8 cellular contexts compared by ENCODE assay signal in the genomic region with DNA sequence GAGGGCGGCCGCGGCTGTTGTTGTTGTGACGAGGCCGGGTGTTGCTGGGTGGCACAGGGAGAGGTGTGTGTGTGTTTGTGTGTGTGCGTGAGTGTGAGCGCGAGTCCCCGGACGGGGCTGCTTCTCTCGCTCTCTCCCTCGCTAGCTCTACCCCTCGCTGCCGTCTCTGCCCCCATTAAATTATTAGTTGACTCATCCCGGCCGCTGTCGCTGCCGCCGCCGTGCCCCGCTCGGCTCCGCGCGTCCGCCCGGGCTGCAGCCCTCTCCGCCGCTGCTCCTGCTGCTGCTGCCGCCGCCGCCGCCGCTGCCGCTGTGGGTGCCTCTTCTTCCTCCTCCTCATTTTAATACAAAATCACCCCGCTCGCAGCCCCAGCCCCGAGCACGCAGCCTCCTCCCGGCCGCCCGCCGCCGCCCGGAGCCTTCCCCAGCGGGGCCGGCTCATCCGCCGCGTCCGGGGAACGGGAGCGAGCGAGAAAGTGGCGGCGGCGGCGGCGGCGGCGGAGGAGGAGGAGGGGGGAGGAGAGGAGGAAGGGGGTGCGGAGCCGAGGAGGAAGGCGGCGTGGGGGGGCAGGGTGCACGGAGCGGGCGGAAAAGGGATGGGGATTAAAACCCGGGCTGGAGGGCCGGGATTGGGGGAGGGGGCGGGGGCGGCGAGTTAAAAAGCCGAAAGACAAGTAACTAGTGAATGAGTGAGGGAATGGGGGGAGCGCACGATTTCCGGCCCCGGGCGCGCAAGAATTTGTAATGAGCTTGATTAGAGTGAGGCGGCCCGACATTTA. TPM values are rescaled to one million over a fixed set of nuclear protein-coding genes. Genes with fewer than 3 reads are reported as not detected.
DNase-seq lines count a peak whose midpoint lies in the region; ATAC-seq and TF ChIP-seq lines count a peak whose summit lies in the region.

Gene SATB1 (minus strand): TSS at position 478 of the 779 bp plus-strand sequence. CDS start 4,372 bp downstream, outside the sequence.

- peak within 1 kb of the TSS; percentile 59 for H3K27ac ChIP-seq in foreskin keratinocyte
- peak within 1 kb of the TSS; percentile 33 for H3K27ac ChIP-seq in neural cell (ENCODE audit: low read length)
- peak within 1 kb of the TSS; percentile 91 to 95 (median 93) for H3K27ac ChIP-seq in transverse colon

- intact Hi-C loops in transverse colon (cut with DNase I; ENCODE audit: low total_unique reads), result no loop called here

- in situ Hi-C loops in transverse colon (cut with MboI; ENCODE audit: low pct_ligation_motif_present in 1 of 4, low pct_unique_long_range_greater_than_20kb in 1 of 4, low sequenced_read_pairs in 3 of 4), result no loop called here

- TF ChIP-seq RAD21 in neural cell (conservative IDR thresholded peaks at IDR 0.05), result peak; percentile 32

- 0 to 1% methylated on average over 10 to 72 of the region's 82 CpGs for WGBS in transverse colon (ENCODE audit: low coverage in 1 of 2), 2 donors

- no peaks in the 10 kb centered on the region for H4K20me1 ChIP-seq in neural cell (ENCODE audit: insufficient read depth)

- H3K27me3 ChIP-seq in foreskin keratinocyte (no peaks in the 10 kb centered on the region), neural cell (ENCODE audit: insufficient read depth, low read depth, low read length) (no peaks in the 10 kb centered on the region), transverse colon (no peaks in the 10 kb centered on the region)

- peaks cover 5% of the 10 kb centered on the region for H3K4me1 ChIP-seq in foreskin keratinocyte
- peaks cover 7 to 44% (median 21%) of the 10 kb centered on the region in 4 donors for H3K4me1 ChIP-seq in transverse colon

- H3K4me3 ChIP-seq in neural cell (ENCODE audit: low read length) (peak within 1 kb of the TSS; percentile 82), transverse colon (peak within 1 kb of the TSS; percentile 89 to 93 (median 91))

- H3K36me3 ChIP-seq in neural cell (ENCODE audit: insufficient read depth, low read length), result no peaks in the 10 kb centered on the region
- no peaks in the 10 kb centered on the region for H3K36me3 ChIP-seq in transverse colon

- peak; percentile 72 for TF ChIP-seq POLR2A in transverse colon (IDR thresholded peaks at IDR 0.05)

- ATAC-seq in GM19372 (IDR thresholded peaks at IDR 0.05; ENCODE audit: low read depth, unreplicated experiment) (peak; percentile 44), HG03520 (IDR thresholded peaks at IDR 0.05; ENCODE audit: unreplicated experiment) (peak; percentile 40), foreskin keratinocyte (peak; percentile 73)

- peak within 1 kb of the TSS; percentile 69 for H3K9ac ChIP-seq in neural cell (ENCODE audit: low read length)

- no peaks in the 10 kb centered on the region for H3K9me3 ChIP-seq in neural cell (ENCODE audit: low read length)
- H3K9me3 ChIP-seq in transverse colon, result no peaks in the 10 kb centered on the region

- H3F3A ChIP-seq in neural cell (ENCODE audit: insufficient read depth, low read length, poor library complexity, severe bottlenecking), result no peaks in the 10 kb centered on the region

- DNase-seq in AG08396 (ENCODE audit: low spot score) (peak; percentile 52), RPMI8226 (peak; percentile 76), activated gamma-delta T cell treated with Interleukin-2 at 50 U/mL for 16 hours (peak; percentile 59), foreskin keratinocyte (peak in 1 of 2 donors; percentile 49), transverse colon (peak; percentile 87)

- peaks cover 26% of the 10 kb centered on the region for H3K79me2 ChIP-seq in neural cell (replicated peaks; ENCODE audit: insufficient read depth, low read length)

- TF ChIP-seq CTCF in foreskin keratinocyte (conservative IDR thresholded peaks at IDR 0.05) (no peak), neural cell (IDR thresholded peaks at IDR 0.05; ENCODE audit: poor library complexity, severe bottlenecking) (peak; percentile 21), transverse colon (IDR thresholded peaks at IDR 0.05) (no peak)

- no peak for TF ChIP-seq EP300 in neural cell (conservative IDR thresholded peaks at IDR 0.05; ENCODE audit: poor library complexity, severe bottlenecking)
- TF ChIP-seq EP300 in transverse colon (IDR thresholded peaks at IDR 0.05; ENCODE audit: low read depth), result no peak

- no peaks in the 10 kb centered on the region for H3K9me2 ChIP-seq in neural cell (ENCODE audit: insufficient read depth, low read length)

- peak within 1 kb of the TSS; percentile 66 for H3K4me2 ChIP-seq in neural cell (ENCODE audit: low read length)

- peak within 1 kb of the TSS; percentile 35 for H2AFZ ChIP-seq in neural cell (ENCODE audit: low read depth, low read length)

TF ChIP-seq in neural cell, 6 proteins besides CTCF, POLR2A, EP300 and RAD21:
- TF ChIP-seq EZH2 (IDR thresholded peaks at IDR 0.05; ENCODE audit: borderline replicate concordance, insufficient read depth, low read length, poor library complexity, severe bottlenecking) (no peak), SMC3 (conservative IDR thresholded peaks at IDR 0.05; ENCODE audit: poor library complexity) (peak; percentile 44), MXI1 (conservative IDR thresholded peaks at IDR 0.05; ENCODE audit: poor library complexity, severe bottlenecking) (peak; percentile 57)

RNA-seq across cellular contexts. Expression of gene SATB1, which starts in this region (rescaled TPM):
- total RNA-seq in foreskin keratinocyte (4.0 and 5.4 TPM in 2 replicates), transverse colon (10 to 100 TPM; 27.7 to 85.3 (median 67.1) TPM)
- polyA plus RNA-seq in foreskin keratinocyte (1.2 and 1.4 TPM in 2 replicates), neural cell (16.0 and 16.9 TPM in 2 replicates)
- polyA minus RNA-seq in neural cell, result 32.6 and 42.0 TPM in 2 replicates

Comparison
In these comparisons a context has a peak if more than half of its experiments do, and no peak if none do; other contexts are left out.
1. H3K27ac ChIP-seq: peak in every context shown above with its lines; median percentile 93 in transverse colon; 59 in foreskin keratinocyte; 33 in neural cell.